ENCODE assay signal across 1 cellular context in the genomic region with DNA sequence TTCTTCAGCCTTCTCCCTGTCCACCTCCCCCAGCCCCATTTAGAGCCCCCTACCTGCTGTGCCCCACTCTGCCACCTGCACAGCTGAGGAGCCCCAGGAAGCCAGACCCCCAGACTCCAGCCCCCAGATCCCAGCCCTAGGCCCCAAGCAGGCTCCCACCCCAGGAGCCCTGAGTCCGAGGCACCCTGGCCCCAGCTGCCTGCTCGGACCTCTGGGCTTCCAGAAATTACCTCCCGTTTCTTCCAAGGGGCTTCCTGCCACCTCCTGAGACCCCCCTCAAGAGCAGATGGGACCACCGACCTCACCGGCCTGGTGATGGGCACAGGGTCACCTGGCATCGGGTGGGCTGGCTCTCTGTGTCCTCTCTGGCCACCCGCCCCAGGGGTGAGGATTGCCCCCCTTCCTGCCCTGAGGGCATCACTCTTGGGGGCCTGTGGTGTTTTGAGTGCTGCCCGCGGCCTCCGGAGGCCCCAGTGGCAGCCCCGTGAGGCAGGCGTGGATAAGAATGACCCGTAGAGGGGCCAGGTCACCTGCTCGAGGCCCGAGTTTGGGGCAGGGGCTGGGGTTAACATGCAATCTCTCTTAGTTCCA.
A peak's percentile ranks its signal among the peaks of the same experiment; 100 is the strongest.
TF ChIP-seq lines count a peak whose summit lies in the region.

No MANE protein-coding gene starts in this region.

TF ChIP-seq in HepG2, 621 proteins besides CTCF, POLR2A, EP300 and RAD21:
- no peak for TF ChIP-seq ZNF33A (CRISPR knock-in tag; IDR thresholded peaks at IDR 0.05; ENCODE audit: borderline replicate concordance)
- TF ChIP-seq ZBTB21 (CRISPR knock-in tag; IDR thresholded peaks at IDR 0.05): no peak
- TF ChIP-seq ZNF7 (CRISPR knock-in tag; IDR thresholded peaks at IDR 0.05): no peak
- no peak for TF ChIP-seq ZIK1 (CRISPR knock-in tag; IDR thresholded peaks at IDR 0.05; ENCODE audit: borderline replicate concordance, low read depth)
- TF ChIP-seq BHLHE40 (IDR thresholded peaks at IDR 0.05; ENCODE audit: low read length): no peak
- no peak for TF ChIP-seq ZNF569 (CRISPR knock-in tag; IDR thresholded peaks at IDR 0.05; ENCODE audit: borderline replicate concordance)
- TF ChIP-seq, protein P1, sequence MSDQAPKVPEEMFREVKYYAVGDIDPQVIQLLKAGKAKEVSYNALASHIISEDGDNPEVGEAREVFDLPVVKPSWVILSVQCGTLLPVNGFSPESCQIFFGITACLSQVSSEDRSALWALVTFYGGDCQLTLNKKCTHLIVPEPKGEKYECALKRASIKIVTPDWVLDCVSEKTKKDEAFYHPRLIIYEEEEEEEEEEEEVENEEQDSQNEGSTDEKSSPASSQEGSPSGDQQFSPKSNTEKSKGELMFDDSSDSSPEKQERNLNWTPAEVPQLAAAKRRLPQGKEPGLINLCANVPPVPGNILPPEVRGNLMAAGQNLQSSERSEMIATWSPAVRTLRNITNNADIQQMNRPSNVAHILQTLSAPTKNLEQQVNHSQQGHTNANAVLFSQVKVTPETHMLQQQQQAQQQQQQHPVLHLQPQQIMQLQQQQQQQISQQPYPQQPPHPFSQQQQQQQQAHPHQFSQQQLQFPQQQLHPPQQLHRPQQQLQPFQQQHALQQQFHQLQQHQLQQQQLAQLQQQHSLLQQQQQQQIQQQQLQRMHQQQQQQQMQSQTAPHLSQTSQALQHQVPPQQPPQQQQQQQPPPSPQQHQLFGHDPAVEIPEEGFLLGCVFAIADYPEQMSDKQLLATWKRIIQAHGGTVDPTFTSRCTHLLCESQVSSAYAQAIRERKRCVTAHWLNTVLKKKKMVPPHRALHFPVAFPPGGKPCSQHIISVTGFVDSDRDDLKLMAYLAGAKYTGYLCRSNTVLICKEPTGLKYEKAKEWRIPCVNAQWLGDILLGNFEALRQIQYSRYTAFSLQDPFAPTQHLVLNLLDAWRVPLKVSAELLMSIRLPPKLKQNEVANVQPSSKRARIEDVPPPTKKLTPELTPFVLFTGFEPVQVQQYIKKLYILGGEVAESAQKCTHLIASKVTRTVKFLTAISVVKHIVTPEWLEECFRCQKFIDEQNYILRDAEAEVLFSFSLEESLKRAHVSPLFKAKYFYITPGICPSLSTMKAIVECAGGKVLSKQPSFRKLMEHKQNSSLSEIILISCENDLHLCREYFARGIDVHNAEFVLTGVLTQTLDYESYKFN (CRISPR knock-in tag; conservative IDR thresholded peaks at IDR 0.05): no peak
- 0 out of 2 replicates have a peak, but pooled peaks have one; percentile 22 for TF ChIP-seq ZFP90 (CRISPR knock-in tag; IDR thresholded peaks at IDR 0.05; ENCODE audit: borderline replicate concordance)
- 0 out of 2 replicates have a peak, but pooled peaks have one; percentile 18 for TF ChIP-seq REL (CRISPR knock-in tag; conservative IDR thresholded peaks at IDR 0.05)
- TF ChIP-seq ZNF570 (CRISPR knock-in tag; IDR thresholded peaks at IDR 0.05; ENCODE audit: borderline replicate concordance): no peak
- peak; percentile 50; the same call in 1 of the 2 replicates for TF ChIP-seq AKAP8 (CRISPR knock-in tag; IDR thresholded peaks at IDR 0.05)
- TF ChIP-seq NR2F6 (IDR thresholded peaks at IDR 0.05): no peak; the same call in 1 of the 2 replicates
- TF ChIP-seq NR2F6 (CRISPR knock-in tag; IDR thresholded peaks at IDR 0.05): peak; percentile 9; the same call in 1 of the 2 replicates
- TF ChIP-seq, protein P2, sequence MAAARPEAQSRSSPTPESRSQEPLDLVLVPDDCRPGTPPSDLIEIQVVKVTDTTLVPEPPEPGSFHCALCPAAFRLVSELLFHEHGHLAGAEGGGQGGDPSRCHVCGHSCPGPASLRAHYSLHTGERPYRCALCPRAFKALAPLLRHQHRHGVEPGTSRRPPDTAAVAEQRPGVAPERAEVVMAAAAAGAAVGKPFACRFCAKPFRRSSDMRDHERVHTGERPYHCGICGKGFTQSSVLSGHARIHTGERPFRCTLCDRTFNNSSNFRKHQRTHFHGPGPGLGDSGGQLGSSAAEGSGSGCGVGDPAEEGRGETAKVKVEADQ (CRISPR knock-in tag; IDR thresholded peaks at IDR 0.05; ENCODE audit: borderline replicate concordance): peak; percentile 11; the same call in 1 of the 2 replicates
- TF ChIP-seq, protein P3, sequence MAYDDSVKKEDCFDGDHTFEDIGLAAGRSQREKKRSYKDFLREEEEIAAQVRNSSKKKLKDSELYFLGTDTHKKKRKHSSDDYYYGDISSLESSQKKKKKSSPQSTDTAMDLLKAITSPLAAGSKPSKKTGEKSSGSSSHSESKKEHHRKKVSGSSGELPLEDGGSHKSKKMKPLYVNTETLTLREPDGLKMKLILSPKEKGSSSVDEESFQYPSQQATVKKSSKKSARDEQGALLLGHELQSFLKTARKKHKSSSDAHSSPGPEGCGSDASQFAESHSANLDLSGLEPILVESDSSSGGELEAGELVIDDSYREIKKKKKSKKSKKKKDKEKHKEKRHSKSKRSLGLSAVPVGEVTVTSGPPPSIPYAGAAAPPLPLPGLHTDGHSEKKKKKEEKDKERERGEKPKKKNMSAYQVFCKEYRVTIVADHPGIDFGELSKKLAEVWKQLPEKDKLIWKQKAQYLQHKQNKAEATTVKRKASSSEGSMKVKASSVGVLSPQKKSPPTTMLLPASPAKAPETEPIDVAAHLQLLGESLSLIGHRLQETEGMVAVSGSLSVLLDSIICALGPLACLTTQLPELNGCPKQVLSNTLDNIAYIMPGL (CRISPR knock-in tag; IDR thresholded peaks at IDR 0.05; ENCODE audit: borderline replicate concordance in 1 of 2, low read depth in 1 of 2): no peak
- peak; percentile 83 for TF ChIP-seq RBFOX2 (IDR thresholded peaks at IDR 0.05; ENCODE audit: low read depth, low read length)
- TF ChIP-seq, protein P4, sequence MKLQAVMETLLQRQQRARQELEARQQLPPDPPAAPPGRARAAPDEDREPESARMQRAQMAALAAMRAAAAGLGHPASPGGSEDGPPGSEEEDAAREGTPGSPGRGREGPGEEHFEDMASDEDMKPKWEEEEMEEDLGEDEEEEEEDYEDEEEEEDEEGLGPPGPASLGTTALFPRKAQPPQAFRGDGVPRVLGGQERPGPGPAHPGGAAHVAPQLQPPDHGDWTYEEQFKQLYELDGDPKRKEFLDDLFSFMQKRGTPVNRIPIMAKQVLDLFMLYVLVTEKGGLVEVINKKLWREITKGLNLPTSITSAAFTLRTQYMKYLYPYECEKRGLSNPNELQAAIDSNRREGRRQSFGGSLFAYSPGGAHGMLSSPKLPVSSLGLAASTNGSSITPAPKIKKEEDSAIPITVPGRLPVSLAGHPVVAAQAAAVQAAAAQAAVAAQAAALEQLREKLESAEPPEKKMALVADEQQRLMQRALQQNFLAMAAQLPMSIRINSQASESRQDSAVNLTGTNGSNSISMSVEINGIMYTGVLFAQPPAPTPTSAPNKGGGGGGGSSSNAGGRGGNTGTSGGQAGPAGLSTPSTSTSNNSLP (IDR thresholded peaks at IDR 0.05; ENCODE audit: low read depth, low read length): no peak
- peak; percentile 97 for TF ChIP-seq AGO2 (optimal IDR thresholded peaks at IDR 0.05; ENCODE audit: low read depth, low read length)
- peak; percentile 93 for TF ChIP-seq AGO1 (IDR thresholded peaks at IDR 0.05; ENCODE audit: low read depth, low read length, poor library complexity, severe bottlenecking)
- TF ChIP-seq, protein P5, sequence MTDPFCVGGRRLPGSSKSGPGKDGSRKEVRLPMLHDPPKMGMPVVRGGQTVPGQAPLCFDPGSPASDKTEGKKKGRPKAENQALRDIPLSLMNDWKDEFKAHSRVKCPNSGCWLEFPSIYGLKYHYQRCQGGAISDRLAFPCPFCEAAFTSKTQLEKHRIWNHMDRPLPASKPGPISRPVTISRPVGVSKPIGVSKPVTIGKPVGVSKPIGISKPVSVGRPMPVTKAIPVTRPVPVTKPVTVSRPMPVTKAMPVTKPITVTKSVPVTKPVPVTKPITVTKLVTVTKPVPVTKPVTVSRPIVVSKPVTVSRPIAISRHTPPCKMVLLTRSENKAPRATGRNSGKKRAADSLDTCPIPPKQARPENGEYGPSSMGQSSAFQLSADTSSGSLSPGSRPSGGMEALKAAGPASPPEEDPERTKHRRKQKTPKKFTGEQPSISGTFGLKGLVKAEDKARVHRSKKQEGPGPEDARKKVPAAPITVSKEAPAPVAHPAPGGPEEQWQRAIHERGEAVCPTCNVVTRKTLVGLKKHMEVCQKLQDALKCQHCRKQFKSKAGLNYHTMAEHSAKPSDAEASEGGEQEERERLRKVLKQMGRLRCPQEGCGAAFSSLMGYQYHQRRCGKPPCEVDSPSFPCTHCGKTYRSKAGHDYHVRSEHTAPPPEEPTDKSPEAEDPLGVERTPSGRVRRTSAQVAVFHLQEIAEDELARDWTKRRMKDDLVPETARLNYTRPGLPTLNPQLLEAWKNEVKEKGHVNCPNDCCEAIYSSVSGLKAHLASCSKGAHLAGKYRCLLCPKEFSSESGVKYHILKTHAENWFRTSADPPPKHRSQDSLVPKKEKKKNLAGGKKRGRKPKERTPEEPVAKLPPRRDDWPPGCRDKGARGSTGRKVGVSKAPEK (CRISPR knock-in tag; IDR thresholded peaks at IDR 0.05; ENCODE audit: borderline replicate concordance): no peak
- no peak for TF ChIP-seq MEIS2 (CRISPR knock-in tag; IDR thresholded peaks at IDR 0.05)
- TF ChIP-seq, protein P6, sequence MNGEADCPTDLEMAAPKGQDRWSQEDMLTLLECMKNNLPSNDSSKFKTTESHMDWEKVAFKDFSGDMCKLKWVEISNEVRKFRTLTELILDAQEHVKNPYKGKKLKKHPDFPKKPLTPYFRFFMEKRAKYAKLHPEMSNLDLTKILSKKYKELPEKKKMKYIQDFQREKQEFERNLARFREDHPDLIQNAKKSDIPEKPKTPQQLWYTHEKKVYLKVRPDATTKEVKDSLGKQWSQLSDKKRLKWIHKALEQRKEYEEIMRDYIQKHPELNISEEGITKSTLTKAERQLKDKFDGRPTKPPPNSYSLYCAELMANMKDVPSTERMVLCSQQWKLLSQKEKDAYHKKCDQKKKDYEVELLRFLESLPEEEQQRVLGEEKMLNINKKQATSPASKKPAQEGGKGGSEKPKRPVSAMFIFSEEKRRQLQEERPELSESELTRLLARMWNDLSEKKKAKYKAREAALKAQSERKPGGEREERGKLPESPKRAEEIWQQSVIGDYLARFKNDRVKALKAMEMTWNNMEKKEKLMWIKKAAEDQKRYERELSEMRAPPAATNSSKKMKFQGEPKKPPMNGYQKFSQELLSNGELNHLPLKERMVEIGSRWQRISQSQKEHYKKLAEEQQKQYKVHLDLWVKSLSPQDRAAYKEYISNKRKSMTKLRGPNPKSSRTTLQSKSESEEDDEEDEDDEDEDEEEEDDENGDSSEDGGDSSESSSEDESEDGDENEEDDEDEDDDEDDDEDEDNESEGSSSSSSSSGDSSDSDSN (CRISPR knock-in tag; IDR thresholded peaks at IDR 0.05): no peak
- TF ChIP-seq, protein P7, sequence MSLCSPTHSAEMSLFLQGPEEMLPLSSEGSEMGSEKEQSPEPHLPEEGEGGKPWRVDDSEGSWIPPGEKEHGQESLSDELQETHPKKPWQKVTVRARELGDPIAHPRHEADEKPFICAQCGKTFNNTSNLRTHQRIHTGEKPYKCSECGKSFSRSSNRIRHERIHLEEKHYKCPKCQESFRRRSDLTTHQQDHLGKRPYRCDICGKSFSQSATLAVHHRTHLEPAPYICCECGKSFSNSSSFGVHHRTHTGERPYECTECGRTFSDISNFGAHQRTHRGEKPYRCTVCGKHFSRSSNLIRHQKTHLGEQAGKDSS (CRISPR knock-in tag; IDR thresholded peaks at IDR 0.05; ENCODE audit: borderline replicate concordance, low read depth): no peak
- 0 out of 2 replicates have a peak, but pooled peaks have one; percentile 12 for TF ChIP-seq TARDBP (CRISPR knock-in tag; IDR thresholded peaks at IDR 0.05)
- no peak for TF ChIP-seq ARNTL (CRISPR knock-in tag; IDR thresholded peaks at IDR 0.05)
- no peak for TF ChIP-seq DMAP1 (CRISPR knock-in tag; IDR thresholded peaks at IDR 0.05)
- TF ChIP-seq SALL2 (CRISPR knock-in tag; IDR thresholded peaks at IDR 0.05): 0 out of 2 replicates have a peak, but pooled peaks have one; percentile 9
- TF ChIP-seq ZNF121 (CRISPR knock-in tag; IDR thresholded peaks at IDR 0.05): no peak
- TF ChIP-seq ZNF530 (CRISPR knock-in tag; IDR thresholded peaks at IDR 0.05; ENCODE audit: low read depth): no peak
- TF ChIP-seq NRL (CRISPR knock-in tag; IDR thresholded peaks at IDR 0.05; ENCODE audit: borderline replicate concordance): 0 out of 2 replicates have a peak, but pooled peaks have one; percentile 7
- TF ChIP-seq, protein P8, sequence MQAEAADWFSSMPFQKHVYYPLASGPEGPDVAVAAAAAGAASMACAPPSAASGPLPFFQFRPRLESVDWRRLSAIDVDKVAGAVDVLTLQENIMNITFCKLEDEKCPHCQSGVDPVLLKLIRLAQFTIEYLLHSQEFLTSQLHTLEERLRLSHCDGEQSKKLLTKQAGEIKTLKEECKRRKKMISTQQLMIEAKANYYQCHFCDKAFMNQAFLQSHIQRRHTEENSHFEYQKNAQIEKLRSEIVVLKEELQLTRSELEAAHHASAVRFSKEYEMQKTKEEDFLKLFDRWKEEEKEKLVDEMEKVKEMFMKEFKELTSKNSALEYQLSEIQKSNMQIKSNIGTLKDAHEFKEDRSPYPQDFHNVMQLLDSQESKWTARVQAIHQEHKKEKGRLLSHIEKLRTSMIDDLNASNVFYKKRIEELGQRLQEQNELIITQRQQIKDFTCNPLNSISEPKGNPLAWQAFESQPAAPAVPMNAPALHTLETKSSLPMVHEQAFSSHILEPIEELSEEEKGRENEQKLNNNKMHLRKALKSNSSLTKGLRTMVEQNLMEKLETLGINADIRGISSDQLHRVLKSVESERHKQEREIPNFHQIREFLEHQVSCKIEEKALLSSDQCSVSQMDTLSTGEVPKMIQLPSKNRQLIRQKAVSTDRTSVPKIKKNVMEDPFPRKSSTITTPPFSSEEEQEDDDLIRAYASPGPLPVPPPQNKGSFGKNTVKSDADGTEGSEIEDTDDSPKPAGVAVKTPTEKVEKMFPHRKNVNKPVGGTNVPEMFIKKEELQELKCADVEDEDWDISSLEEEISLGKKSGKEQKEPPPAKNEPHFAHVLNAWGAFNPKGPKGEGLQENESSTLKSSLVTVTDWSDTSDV (CRISPR knock-in tag; IDR thresholded peaks at IDR 0.05): 0 out of 2 replicates have a peak, but pooled peaks have one; percentile 14
- TF ChIP-seq, protein P9, sequence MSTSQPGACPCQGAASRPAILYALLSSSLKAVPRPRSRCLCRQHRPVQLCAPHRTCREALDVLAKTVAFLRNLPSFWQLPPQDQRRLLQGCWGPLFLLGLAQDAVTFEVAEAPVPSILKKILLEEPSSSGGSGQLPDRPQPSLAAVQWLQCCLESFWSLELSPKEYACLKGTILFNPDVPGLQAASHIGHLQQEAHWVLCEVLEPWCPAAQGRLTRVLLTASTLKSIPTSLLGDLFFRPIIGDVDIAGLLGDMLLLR (CRISPR knock-in tag; IDR thresholded peaks at IDR 0.05): no peak
- TF ChIP-seq POLR2AphosphoS5 (IDR thresholded peaks at IDR 0.05; ENCODE audit: low read depth, low read length): peak; percentile 30; the same call in 1 of the 2 replicates
